In genomic region chr6:63458480-63459115, GRCh38 we compare ENCODE assay signal across 11 cellular contexts.
DNase-seq lines count a peak whose midpoint lies in the region; ATAC-seq and TF ChIP-seq lines count a peak whose summit lies in the region.
"Had no signal": no experiment of that assay in that cellular context is flagged by ENCODE, and none has a peak within 500 bp of the region (broad histone marks: within the 10 kb centered on the region; RNA-seq: fewer than 3 reads in every experiment).

No MANE protein-coding gene starts in this region.

- no peaks in the 10 kb centered on the region for H3K36me3 Mint-ChIP-seq in naive thymus-derived CD8-positive, alpha-beta T cell

- H3K9me3 Mint-ChIP-seq in naive thymus-derived CD8-positive, alpha-beta T cell = no peaks in the 10 kb centered on the region
- H3K9me3 Mint-ChIP-seq: nephron had no signal

- peaks cover 3 to 9% (median 5%) of the 10 kb centered on the region in 5 donors for H3K27me3 Mint-ChIP-seq in naive thymus-derived CD8-positive, alpha-beta T cell

- ATAC-seq in GM19438 (IDR thresholded peaks at IDR 0.05; ENCODE audit: low read depth, unreplicated experiment) (peak; percentile 98), HG03025 (IDR thresholded peaks at IDR 0.05; ENCODE audit: low FRiP score, unreplicated experiment) (peak; percentile 77), HG02884 (IDR thresholded peaks at IDR 0.05; ENCODE audit: unreplicated experiment) (no peak)
- no peak for ATAC-seq in naive thymus-derived CD8-positive, alpha-beta T cell

- H3K27ac ChIP-seq in tibial nerve = no peak overlapping the region
- H3K27ac ChIP-seq: spleen had no signal

- 81 to 83% methylated on average over 6 of the region's 6 CpGs for WGBS in tibial nerve, 2 donors

- H3K4me3 ChIP-seq in epithelial cell of proximal tubule (ENCODE audit: low read depth, low read length) (no peak overlapping the region), tibial nerve (no peak overlapping the region)
- H3K4me3 ChIP-seq: spleen had no signal

- H3K27me3 ChIP-seq in tibial nerve = no peaks in the 10 kb centered on the region
- H3K27me3 ChIP-seq: spleen had no signal

- H3K9me3 ChIP-seq in tibial nerve = no peaks in the 10 kb centered on the region
- H3K9me3 ChIP-seq: spleen had no signal

- no peaks in the 10 kb centered on the region for H3K36me3 ChIP-seq in tibial nerve
- H3K36me3 ChIP-seq: spleen had no signal

- no peak overlapping the region for H3K4me3 Mint-ChIP-seq in naive thymus-derived CD8-positive, alpha-beta T cell
- H3K4me3 Mint-ChIP-seq: nephron had no signal

- no peak overlapping the region for H3K27ac Mint-ChIP-seq in naive thymus-derived CD8-positive, alpha-beta T cell

- H3K4me1 ChIP-seq in tibial nerve = no peaks in the 10 kb centered on the region
- H3K4me1 ChIP-seq: spleen had no signal

- TF ChIP-seq EP300 in tibial nerve (IDR thresholded peaks at IDR 0.05) = no peak

- H3K4me1 Mint-ChIP-seq in naive thymus-derived CD8-positive, alpha-beta T cell = no peaks in the 10 kb centered on the region
- H3K4me1 Mint-ChIP-seq: nephron had no signal

- TF ChIP-seq CTCF in epithelial cell of proximal tubule (conservative IDR thresholded peaks at IDR 0.05; ENCODE audit: low read depth, low read length) (no peak), tibial nerve (IDR thresholded peaks at IDR 0.05) (no peak)

- POLR2A ChIA-PET in naive thymus-derived CD8-positive, alpha-beta T cell (lab: Charles Lee) = no interaction called here

- peak; percentile 64 for DNase-seq in epithelial cell of proximal tubule (ENCODE audit: low read depth)
- DNase-seq in naive thymus-derived CD8-positive, alpha-beta T cell = no peak
- DNase-seq in effector CD8-positive, alpha-beta T cell (lab: John Stamatoyannopoulos, UW) = no peak
- DNase-seq in tibial nerve (ENCODE audit: low spot score in 2 of 2) = no peak
- DNase-seq: Kasumi-1, NCI-H510A, spleen had no signal

- TF ChIP-seq POLR2A in tibial nerve (IDR thresholded peaks at IDR 0.05) = no peak

Comparison
In these comparisons a context has a peak if more than half of its experiments do, and no peak if none do; other contexts are left out.
1. ATAC-seq: peak in GM19438 (single experiment) and HG03025 (single experiment); none in naive thymus-derived CD8-positive, alpha-beta T cell (0 of 2) and HG02884 (single experiment).